Comparison of ENCODE assay signal across 1 cellular context in the genomic region with DNA sequence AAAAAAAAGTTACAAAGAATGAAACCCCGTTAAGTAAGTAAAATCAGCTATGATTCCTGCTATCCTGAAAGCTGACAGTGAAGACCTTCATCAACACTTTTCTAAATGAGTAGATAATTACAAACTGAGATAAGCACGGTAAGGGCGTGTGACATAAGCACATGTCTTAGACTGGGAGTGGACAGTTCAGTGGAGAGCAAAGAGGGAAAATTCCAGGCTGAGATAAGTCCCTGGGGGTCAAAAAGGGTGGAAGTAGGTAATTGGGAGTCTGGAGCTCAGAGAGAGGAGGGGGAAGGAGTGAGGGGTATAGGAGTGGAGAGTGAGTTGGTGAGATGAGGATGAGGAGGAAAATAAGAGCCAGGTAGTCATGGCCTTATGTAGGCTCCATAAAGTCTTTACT.
TF ChIP-seq lines count a peak whose summit lies in the region.

No MANE protein-coding gene starts in this region.

TF ChIP-seq in K562, 482 proteins besides CTCF, POLR2A, EP300 and RAD21 (continued from another document):
- TF ChIP-seq, protein P1, sequence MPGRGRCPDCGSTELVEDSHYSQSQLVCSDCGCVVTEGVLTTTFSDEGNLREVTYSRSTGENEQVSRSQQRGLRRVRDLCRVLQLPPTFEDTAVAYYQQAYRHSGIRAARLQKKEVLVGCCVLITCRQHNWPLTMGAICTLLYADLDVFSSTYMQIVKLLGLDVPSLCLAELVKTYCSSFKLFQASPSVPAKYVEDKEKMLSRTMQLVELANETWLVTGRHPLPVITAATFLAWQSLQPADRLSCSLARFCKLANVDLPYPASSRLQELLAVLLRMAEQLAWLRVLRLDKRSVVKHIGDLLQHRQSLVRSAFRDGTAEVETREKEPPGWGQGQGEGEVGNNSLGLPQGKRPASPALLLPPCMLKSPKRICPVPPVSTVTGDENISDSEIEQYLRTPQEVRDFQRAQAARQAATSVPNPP (IDR thresholded peaks at IDR 0.05; ENCODE audit: borderline replicate concordance, insufficient read depth, insufficient read length), result no peak
- TF ChIP-seq NR3C1 (CRISPR knock-in tag; IDR thresholded peaks at IDR 0.05) (no peak), NBN (IDR thresholded peaks at IDR 0.05; ENCODE audit: low read depth) (no peak), SMC3 (conservative IDR thresholded peaks at IDR 0.05; ENCODE audit: insufficient read depth, low read depth, low read length) (no peak), POLR2G (IDR thresholded peaks at IDR 0.05; ENCODE audit: low read depth, low read length) (no peak), OTX1 (CRISPR knock-in tag; IDR thresholded peaks at IDR 0.05) (0 out of 2 replicates have a peak, but pooled peaks have one; percentile 48), ZNF212 (CRISPR knock-in tag; IDR thresholded peaks at IDR 0.05) (no peak), RBBP5 (IDR thresholded peaks at IDR 0.05; ENCODE audit: borderline replicate concordance, insufficient read depth, low read length, poor library complexity, severe bottlenecking) (no peak), ZFX (CRISPR knock-in tag; IDR thresholded peaks at IDR 0.05) (no peak), SMAD4 (CRISPR knock-in tag; conservative IDR thresholded peaks at IDR 0.05) (peak; percentile 33; the same call in 1 of the 2 replicates), ZNF408 (CRISPR knock-in tag; IDR thresholded peaks at IDR 0.05; ENCODE audit: low read depth) (no peak), CREM (IDR thresholded peaks at IDR 0.05; ENCODE audit: low read depth) (no peak)
- TF ChIP-seq, protein P2, sequence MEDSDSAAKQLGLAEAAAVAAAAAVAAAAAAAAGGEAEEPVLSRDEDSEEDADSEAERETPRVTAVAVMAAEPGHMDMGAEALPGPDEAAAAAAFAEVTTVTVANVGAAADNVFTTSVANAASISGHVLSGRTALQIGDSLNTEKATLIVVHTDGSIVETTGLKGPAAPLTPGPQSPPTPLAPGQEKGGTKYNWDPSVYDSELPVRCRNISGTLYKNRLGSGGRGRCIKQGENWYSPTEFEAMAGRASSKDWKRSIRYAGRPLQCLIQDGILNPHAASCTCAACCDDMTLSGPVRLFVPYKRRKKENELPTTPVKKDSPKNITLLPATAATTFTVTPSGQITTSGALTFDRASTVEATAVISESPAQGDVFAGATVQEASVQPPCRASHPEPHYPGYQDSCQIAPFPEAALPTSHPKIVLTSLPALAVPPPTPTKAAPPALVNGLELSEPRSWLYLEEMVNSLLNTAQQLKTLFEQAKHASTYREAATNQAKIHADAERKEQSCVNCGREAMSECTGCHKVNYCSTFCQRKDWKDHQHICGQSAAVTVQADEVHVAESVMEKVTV (CRISPR knock-in tag; IDR thresholded peaks at IDR 0.05), result no peak
- TF ChIP-seq, protein P3, sequence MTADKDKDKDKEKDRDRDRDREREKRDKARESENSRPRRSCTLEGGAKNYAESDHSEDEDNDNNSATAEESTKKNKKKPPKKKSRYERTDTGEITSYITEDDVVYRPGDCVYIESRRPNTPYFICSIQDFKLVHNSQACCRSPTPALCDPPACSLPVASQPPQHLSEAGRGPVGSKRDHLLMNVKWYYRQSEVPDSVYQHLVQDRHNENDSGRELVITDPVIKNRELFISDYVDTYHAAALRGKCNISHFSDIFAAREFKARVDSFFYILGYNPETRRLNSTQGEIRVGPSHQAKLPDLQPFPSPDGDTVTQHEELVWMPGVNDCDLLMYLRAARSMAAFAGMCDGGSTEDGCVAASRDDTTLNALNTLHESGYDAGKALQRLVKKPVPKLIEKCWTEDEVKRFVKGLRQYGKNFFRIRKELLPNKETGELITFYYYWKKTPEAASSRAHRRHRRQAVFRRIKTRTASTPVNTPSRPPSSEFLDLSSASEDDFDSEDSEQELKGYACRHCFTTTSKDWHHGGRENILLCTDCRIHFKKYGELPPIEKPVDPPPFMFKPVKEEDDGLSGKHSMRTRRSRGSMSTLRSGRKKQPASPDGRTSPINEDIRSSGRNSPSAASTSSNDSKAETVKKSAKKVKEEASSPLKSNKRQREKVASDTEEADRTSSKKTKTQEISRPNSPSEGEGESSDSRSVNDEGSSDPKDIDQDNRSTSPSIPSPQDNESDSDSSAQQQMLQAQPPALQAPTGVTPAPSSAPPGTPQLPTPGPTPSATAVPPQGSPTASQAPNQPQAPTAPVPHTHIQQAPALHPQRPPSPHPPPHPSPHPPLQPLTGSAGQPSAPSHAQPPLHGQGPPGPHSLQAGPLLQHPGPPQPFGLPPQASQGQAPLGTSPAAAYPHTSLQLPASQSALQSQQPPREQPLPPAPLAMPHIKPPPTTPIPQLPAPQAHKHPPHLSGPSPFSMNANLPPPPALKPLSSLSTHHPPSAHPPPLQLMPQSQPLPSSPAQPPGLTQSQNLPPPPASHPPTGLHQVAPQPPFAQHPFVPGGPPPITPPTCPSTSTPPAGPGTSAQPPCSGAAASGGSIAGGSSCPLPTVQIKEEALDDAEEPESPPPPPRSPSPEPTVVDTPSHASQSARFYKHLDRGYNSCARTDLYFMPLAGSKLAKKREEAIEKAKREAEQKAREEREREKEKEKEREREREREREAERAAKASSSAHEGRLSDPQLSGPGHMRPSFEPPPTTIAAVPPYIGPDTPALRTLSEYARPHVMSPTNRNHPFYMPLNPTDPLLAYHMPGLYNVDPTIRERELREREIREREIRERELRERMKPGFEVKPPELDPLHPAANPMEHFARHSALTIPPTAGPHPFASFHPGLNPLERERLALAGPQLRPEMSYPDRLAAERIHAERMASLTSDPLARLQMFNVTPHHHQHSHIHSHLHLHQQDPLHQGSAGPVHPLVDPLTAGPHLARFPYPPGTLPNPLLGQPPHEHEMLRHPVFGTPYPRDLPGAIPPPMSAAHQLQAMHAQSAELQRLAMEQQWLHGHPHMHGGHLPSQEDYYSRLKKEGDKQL (CRISPR knock-in tag; IDR thresholded peaks at IDR 0.05; ENCODE audit: borderline replicate concordance), result no peak
- TF ChIP-seq, protein P4, sequence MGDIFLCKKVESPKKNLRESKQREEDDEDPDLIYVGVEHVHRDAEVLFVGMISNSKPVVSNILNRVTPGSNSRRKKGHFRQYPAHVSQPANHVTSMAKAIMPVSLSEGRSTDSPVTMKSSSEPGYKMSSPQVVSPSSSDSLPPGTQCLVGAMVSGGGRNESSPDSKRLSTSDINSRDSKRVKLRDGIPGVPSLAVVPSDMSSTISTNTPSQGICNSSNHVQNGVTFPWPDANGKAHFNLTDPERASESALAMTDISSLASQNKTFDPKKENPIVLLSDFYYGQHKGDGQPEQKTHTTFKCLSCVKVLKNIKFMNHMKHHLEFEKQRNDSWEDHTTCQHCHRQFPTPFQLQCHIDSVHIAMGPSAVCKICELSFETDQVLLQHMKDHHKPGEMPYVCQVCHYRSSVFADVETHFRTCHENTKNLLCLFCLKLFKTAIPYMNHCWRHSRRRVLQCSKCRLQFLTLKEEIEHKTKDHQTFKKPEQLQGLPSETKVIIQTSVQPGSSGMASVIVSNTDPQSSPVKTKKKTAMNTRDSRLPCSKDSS (IDR thresholded peaks at IDR 0.05; ENCODE audit: low read depth, partially characterized antibody), result no peak
- TF ChIP-seq, protein P5, sequence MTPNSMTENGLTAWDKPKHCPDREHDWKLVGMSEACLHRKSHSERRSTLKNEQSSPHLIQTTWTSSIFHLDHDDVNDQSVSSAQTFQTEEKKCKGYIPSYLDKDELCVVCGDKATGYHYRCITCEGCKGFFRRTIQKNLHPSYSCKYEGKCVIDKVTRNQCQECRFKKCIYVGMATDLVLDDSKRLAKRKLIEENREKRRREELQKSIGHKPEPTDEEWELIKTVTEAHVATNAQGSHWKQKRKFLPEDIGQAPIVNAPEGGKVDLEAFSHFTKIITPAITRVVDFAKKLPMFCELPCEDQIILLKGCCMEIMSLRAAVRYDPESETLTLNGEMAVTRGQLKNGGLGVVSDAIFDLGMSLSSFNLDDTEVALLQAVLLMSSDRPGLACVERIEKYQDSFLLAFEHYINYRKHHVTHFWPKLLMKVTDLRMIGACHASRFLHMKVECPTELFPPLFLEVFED (CRISPR knock-in tag; conservative IDR thresholded peaks at IDR 0.05), result 0 out of 2 replicates have a peak, but pooled peaks have one; percentile 43
